In the genomic region with DNA sequence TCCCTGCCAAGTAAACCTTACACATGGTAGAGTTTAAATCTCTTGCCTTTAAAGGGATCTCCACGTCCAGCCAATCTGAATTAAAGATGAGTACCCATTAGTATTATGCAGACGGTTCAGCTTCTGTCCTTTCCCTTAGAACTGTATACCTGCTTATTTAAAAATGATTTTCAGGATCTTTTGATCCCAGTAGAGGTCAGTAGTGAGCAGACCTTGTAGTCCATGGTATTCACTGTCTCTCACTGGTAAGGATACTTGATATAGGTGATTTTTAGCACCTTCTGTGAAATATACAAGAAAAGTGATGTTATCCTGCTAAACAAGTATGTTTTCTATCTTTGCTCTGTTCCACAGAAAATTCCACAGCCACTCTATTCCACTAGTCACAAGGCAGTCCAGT, we compare ENCODE assay signal across 8 cellular contexts.
DNase-seq lines count a peak whose midpoint lies in the region; ATAC-seq and TF ChIP-seq lines count a peak whose summit lies in the region.

No MANE protein-coding gene starts in this region.

- no peaks in the 10 kb centered on the region for H4K20me1 ChIP-seq in GM23338 (replicated peaks; ENCODE audit: insufficient read depth)
- no peaks in the 10 kb centered on the region for H4K20me1 ChIP-seq in MM.1S (ENCODE audit: insufficient read depth, low read length)

- CTCF ChIA-PET in GM10248 (lab: Yijun Ruan, JAX) = no interaction called here

- H3K36me3 ChIP-seq in GM23338 (ENCODE audit: insufficient read depth) (no peaks in the 10 kb centered on the region), MM.1S (replicated peaks; ENCODE audit: insufficient read depth, low read length) (no peaks in the 10 kb centered on the region), WERI-Rb-1 (no peaks in the 10 kb centered on the region), tibial artery (no peaks in the 10 kb centered on the region)

- no peak overlapping the region for H3K9ac ChIP-seq in MM.1S (ENCODE audit: low read length)

- H3K9me2 ChIP-seq in GM23338 (ENCODE audit: insufficient read depth) (no peaks in the 10 kb centered on the region), MM.1S (replicated peaks; ENCODE audit: insufficient read depth, low read length) (no peaks in the 10 kb centered on the region)

- no peaks in the 10 kb centered on the region for H3K79me2 ChIP-seq in GM23338 (replicated peaks; ENCODE audit: insufficient read depth)
- no peaks in the 10 kb centered on the region for H3K79me2 ChIP-seq in MM.1S (ENCODE audit: low read length)

- no peaks in the 10 kb centered on the region for H3K36me3 Mint-ChIP-seq in GM23338 (ENCODE audit: low read depth)

- H3K4me3 Mint-ChIP-seq in GM23338 = no peak overlapping the region
- no peak overlapping the region for H3K4me3 Mint-ChIP-seq in stimulated activated naive CD8-positive, alpha-beta T cell treated with anti-CD3 and anti-CD28 coated beads, Interleukin-15, amount 100 ng/mL, for 72 hours

- H3K9me3 ChIP-seq in MM.1S (replicated peaks; ENCODE audit: insufficient read depth, low read length) (no peaks in the 10 kb centered on the region), WERI-Rb-1 (ENCODE audit: severe bottlenecking) (no peaks in the 10 kb centered on the region), tibial artery (no peaks in the 10 kb centered on the region)

- intact Hi-C loops in tibial artery (cut with DNase I; ENCODE audit: low total_unique reads) = no loop called here

- H3K4me3 ChIP-seq in GM23338 (no peak overlapping the region), MM.1S (ENCODE audit: low read length) (no peak overlapping the region), WERI-Rb-1 (ENCODE audit: low read depth, low read length) (no peak overlapping the region), tibial artery (no peak overlapping the region)

- H3K27ac ChIP-seq in GM23338 (ENCODE audit: low read depth) (no peak overlapping the region), MM.1S (ENCODE audit: low read length) (no peak overlapping the region), WERI-Rb-1 (no peak overlapping the region), tibial artery (no peak overlapping the region)

- H3K27me3 Mint-ChIP-seq in GM23338 (ENCODE audit: insufficient read depth, low read depth, poor library complexity) = no peaks in the 10 kb centered on the region
- H3K27me3 Mint-ChIP-seq in stimulated activated naive CD8-positive, alpha-beta T cell treated with anti-CD3 and anti-CD28 coated beads, Interleukin-15, amount 100 ng/mL, for 72 hours = no peaks in the 10 kb centered on the region

- peaks cover 5% of the 10 kb centered on the region; the same call in 2 of the 3 replicates for H3K4me1 Mint-ChIP-seq in GM23338
- no peaks in the 10 kb centered on the region for H3K4me1 Mint-ChIP-seq in stimulated activated naive CD8-positive, alpha-beta T cell treated with anti-CD3 and anti-CD28 coated beads, Interleukin-15, amount 100 ng/mL, for 72 hours

- H3K27me3 ChIP-seq in GM23338 (ENCODE audit: insufficient read depth) = no peaks in the 10 kb centered on the region
- H3K27me3 ChIP-seq in MM.1S (replicated peaks; ENCODE audit: insufficient read depth, low read length) = no peaks in the 10 kb centered on the region
- H3K27me3 ChIP-seq in WERI-Rb-1 (ENCODE audit: insufficient read depth, low read depth, severe bottlenecking) = no peaks in the 10 kb centered on the region
- no peaks in the 10 kb centered on the region for H3K27me3 ChIP-seq in tibial artery

- H3K9me3 Mint-ChIP-seq in GM23338 = no peaks in the 10 kb centered on the region
- H3K9me3 Mint-ChIP-seq in stimulated activated naive CD8-positive, alpha-beta T cell treated with anti-CD3 and anti-CD28 coated beads, Interleukin-15, amount 100 ng/mL, for 72 hours = no peaks in the 10 kb centered on the region

- no peak overlapping the region; the same call in 1 of the 2 replicates for H3K27ac Mint-ChIP-seq in GM23338
- no peak overlapping the region for H3K27ac Mint-ChIP-seq in stimulated activated naive CD8-positive, alpha-beta T cell treated with anti-CD3 and anti-CD28 coated beads, Interleukin-15, amount 100 ng/mL, for 72 hours

- H3K4me2 ChIP-seq in GM23338 (no peak overlapping the region), MM.1S (ENCODE audit: low read depth, low read length) (no peak overlapping the region)

- H2AFZ ChIP-seq in GM23338 (no peak overlapping the region), MM.1S (ENCODE audit: low read length) (no peak overlapping the region)

- TF ChIP-seq CTCF in GM10248 (IDR thresholded peaks at IDR 0.05; ENCODE audit: control extremely low read depth, extremely low read depth, low read depth, missing control alignments) (peak; percentile 52), GM23338 (conservative IDR thresholded peaks at IDR 0.05; ENCODE audit: low read depth in 2 of 2) (peak; percentile 66 to 77), MM.1S (IDR thresholded peaks at IDR 0.05; ENCODE audit: low read length) (peak; percentile 75), WERI-Rb-1 (IDR thresholded peaks at IDR 0.05; ENCODE audit: low read depth, low read length) (peak; percentile 30), tibial artery (IDR thresholded peaks at IDR 0.05) (no peak)

- POLR2A ChIA-PET in GM10248 (lab: Yijun Ruan, JAX) = no interaction called here

- H3K4me1 ChIP-seq in GM23338 (ENCODE audit: insufficient read depth) (no peaks in the 10 kb centered on the region), MM.1S (ENCODE audit: low read length) (peaks cover 13% of the 10 kb centered on the region), tibial artery (peaks cover 0 to under 1% (median 0%) of the 10 kb centered on the region in 4 donors)

- DNase-seq in GM10248 (ENCODE audit: extremely low spot score) (peak; percentile 14), GM23338 (ENCODE audit: low spot score) (peak; percentile 80), MM.1S (peak; percentile 71), WERI-Rb-1 (no peak), iPS-NIHi7 (ENCODE audit: extremely low spot score) (peak; percentile 28), HK-2 (ENCODE audit: unreplicated experiment) (no peak), tibial artery (no peak)
- DNase-seq in stimulated activated naive CD8-positive, alpha-beta T cell treated with anti-CD3 and anti-CD28 coated beads, Interleukin-15, amount 100 ng/mL, for 72 hours = no peak

- no peaks in the 10 kb centered on the region for H3F3A ChIP-seq in GM23338 (replicated peaks; ENCODE audit: low read depth)
- 0 out of 2 replicates have a peak, but pooled peaks cover 5% of the 10 kb centered on the region for H3F3A ChIP-seq in MM.1S (ENCODE audit: insufficient read depth, low read length)

- ATAC-seq in GM23338 = peak; percentile 92
- ATAC-seq in stimulated activated naive CD8-positive, alpha-beta T cell treated with anti-CD3 and anti-CD28 coated beads, Interleukin-15, amount 100 ng/mL, for 72 hours = no peak

TF ChIP-seq in GM23338, 12 proteins besides CTCF, POLR2A, EP300 and RAD21 (continues in another document):
- TF ChIP-seq JUNB (IDR thresholded peaks at IDR 0.05; ENCODE audit: unreplicated experiment) (no peak), CREB1 (CRISPR knock-in tag; IDR thresholded peaks at IDR 0.05; ENCODE audit: low read depth) (no peak), ZNF331 (CRISPR knock-in tag; IDR thresholded peaks at IDR 0.05; ENCODE audit: low read depth) (no peak), EZH2phosphoT487 (IDR thresholded peaks at IDR 0.05; ENCODE audit: unreplicated experiment) (no peak), EZH2 (IDR thresholded peaks at IDR 0.05; ENCODE audit: low read depth, unreplicated experiment) (no peak), POLR2AphosphoS5 (IDR thresholded peaks at IDR 0.05; ENCODE audit: low read depth) (no peak), STAT1 (IDR thresholded peaks at IDR 0.05; ENCODE audit: unreplicated experiment) (no peak)
- TF ChIP-seq, protein P1, sequence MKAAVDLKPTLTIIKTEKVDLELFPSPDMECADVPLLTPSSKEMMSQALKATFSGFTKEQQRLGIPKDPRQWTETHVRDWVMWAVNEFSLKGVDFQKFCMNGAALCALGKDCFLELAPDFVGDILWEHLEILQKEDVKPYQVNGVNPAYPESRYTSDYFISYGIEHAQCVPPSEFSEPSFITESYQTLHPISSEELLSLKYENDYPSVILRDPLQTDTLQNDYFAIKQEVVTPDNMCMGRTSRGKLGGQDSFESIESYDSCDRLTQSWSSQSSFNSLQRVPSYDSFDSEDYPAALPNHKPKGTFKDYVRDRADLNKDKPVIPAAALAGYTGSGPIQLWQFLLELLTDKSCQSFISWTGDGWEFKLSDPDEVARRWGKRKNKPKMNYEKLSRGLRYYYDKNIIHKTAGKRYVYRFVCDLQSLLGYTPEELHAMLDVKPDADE (IDR thresholded peaks at IDR 0.05) = no peak
- TF ChIP-seq, protein P2, sequence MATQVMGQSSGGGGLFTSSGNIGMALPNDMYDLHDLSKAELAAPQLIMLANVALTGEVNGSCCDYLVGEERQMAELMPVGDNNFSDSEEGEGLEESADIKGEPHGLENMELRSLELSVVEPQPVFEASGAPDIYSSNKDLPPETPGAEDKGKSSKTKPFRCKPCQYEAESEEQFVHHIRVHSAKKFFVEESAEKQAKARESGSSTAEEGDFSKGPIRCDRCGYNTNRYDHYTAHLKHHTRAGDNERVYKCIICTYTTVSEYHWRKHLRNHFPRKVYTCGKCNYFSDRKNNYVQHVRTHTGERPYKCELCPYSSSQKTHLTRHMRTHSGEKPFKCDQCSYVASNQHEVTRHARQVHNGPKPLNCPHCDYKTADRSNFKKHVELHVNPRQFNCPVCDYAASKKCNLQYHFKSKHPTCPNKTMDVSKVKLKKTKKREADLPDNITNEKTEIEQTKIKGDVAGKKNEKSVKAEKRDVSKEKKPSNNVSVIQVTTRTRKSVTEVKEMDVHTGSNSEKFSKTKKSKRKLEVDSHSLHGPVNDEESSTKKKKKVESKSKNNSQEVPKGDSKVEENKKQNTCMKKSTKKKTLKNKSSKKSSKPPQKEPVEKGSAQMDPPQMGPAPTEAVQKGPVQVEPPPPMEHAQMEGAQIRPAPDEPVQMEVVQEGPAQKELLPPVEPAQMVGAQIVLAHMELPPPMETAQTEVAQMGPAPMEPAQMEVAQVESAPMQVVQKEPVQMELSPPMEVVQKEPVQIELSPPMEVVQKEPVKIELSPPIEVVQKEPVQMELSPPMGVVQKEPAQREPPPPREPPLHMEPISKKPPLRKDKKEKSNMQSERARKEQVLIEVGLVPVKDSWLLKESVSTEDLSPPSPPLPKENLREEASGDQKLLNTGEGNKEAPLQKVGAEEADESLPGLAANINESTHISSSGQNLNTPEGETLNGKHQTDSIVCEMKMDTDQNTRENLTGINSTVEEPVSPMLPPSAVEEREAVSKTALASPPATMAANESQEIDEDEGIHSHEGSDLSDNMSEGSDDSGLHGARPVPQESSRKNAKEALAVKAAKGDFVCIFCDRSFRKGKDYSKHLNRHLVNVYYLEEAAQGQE (IDR thresholded peaks at IDR 0.05; ENCODE audit: unreplicated experiment) = no peak

Comparison
In these comparisons a context has a peak if more than half of its experiments do, and no peak if none do; other contexts are left out.
1. DNase-seq: peak in GM10248 (single experiment), GM23338 (single experiment), MM.1S (single experiment) and iPS-NIHi7 (single experiment); none in WERI-Rb-1 (single experiment), HK-2 (single experiment), tibial artery (0 of 2) and stimulated activated naive CD8-positive, alpha-beta T cell treated with anti-CD3 and anti-CD28 coated beads, Interleukin-15, amount 100 ng/mL, for 72 hours (0 of 2).
2. CTCF ChIP-seq: peak in GM10248 (single experiment), GM23338 (2 of 2), MM.1S (single experiment) and WERI-Rb-1 (single experiment); none in tibial artery (0 of 2).